Comparison of ENCODE assay signal across 10 cellular contexts in the genomic region with DNA sequence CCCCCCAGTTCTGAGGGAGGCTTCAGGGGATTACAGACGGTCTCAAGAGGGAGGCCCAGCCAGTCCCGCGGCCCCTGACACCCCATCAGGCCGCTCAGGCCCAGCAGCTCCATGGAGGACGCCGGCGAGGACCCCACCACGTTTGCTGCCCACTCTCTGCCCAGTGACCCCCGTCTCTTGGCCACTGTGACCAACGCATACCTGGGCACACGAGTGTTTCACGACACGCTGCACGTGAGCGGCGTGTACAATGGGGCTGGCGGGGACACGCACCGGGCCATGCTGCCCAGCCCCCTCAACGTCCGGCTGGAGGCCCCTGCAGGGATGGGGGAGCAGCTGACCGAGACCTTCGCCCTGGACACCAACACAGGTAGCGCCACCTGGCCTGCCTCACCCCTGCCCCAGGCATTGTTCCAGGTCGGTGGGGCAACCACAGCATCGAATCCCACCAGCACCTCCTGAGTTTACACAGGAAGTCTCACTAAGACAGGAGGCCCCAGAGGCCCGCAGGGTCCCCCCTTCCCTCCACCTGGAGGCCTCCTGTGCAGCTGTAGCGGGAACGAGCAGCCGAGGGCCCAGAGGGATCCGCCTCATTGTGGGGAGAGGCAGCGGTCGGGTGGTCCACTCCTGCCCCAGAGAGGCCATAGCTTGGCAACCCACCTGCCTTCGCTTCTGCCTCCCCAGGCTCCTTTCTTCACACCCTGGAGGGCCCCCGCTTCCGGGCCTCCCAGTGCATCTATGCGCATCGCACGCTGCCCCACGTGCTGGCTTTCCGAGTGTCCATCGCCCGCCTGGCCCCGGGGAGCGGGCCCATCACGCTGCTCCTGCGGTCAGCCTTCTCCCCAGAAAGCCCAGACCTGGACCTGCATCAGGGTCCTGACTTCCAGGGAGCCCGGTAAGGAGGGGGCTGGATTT. TPM values are rescaled to one million over a fixed set of nuclear protein-coding genes. Genes with fewer than 3 reads are reported as not detected.
DNase-seq lines count a peak whose midpoint lies in the region; ATAC-seq, FAIRE-seq and TF ChIP-seq lines count a peak whose summit lies in the region.
"Had no signal": no experiment of that assay in that cellular context is flagged by ENCODE, and none has a peak within 500 bp of the region (broad histone marks: within the 10 kb centered on the region; RNA-seq: fewer than 3 reads in every experiment).

No MANE protein-coding gene starts in this region.

- H3K56ac ChIP-seq in H9 (ENCODE audit: insufficient read length, low read depth, low read length), result no peak overlapping the region

- no peak overlapping the region for H4K5ac ChIP-seq in H9 (ENCODE audit: insufficient read length, low read depth, low read length)

- POLR2A ChIA-PET in activated B cell treated with CpG ODN at 0.5 μM for 24 hours (lab: Charles Lee), result interaction anchor here (0.8 to 3.6 kb wide), 11 partner anchors 10 to 217 kb away, joined by 3 to 35 read pairs (median 4); a partner anchor contains a TSS

- H4K20me1 ChIP-seq in H9 (ENCODE audit: control insufficient read depth, insufficient read depth, insufficient read length), result no peaks in the 10 kb centered on the region

- H3K27me3 Mint-ChIP-seq in H9 (ENCODE audit: low read depth), result peaks cover 13% of the 10 kb centered on the region
- peaks cover 11% of the 10 kb centered on the region for H3K27me3 Mint-ChIP-seq in activated B cell treated with CpG ODN at 0.5 μM for 24 hours

- H2BK120ac ChIP-seq in H9 (ENCODE audit: low read depth, low read length, poor library complexity, severe bottlenecking), result no peak overlapping the region

- H3K9me3 Mint-ChIP-seq in H9 (no peaks in the 10 kb centered on the region), activated B cell treated with CpG ODN at 0.5 μM for 24 hours (no peaks in the 10 kb centered on the region)

- TF ChIP-seq CTCF in H9 (conservative IDR thresholded peaks at IDR 0.05) (no peak), activated B cell treated with CpG ODN at 0.5 μM for 24 hours (IDR thresholded peaks at IDR 0.05) (no peak)

- H2BK20ac ChIP-seq in H9 (ENCODE audit: low read depth, low read length, poor library complexity, severe bottlenecking), result no peak overlapping the region

- H3K27me3 ChIP-seq in H9 (ENCODE audit: insufficient read depth, low read length) (peaks cover 7% of the 10 kb centered on the region; the same call in 1 of the 2 replicates), small intestine (ENCODE audit: control insufficient read depth in 2 of 2, insufficient read depth in 2 of 2, low read length in 2 of 2) (no peaks in the 10 kb centered on the region)

- no CpG with 5 or more reads among the region's 48 CpGs for WGBS in H9 (ENCODE audit: extremely low coverage, insufficient read length, low lambda C conversion rate)
- WGBS in small intestine, 3 donors, result 49 to 71% (median 56%) methylated on average over 41 to 48 of the region's 48 CpGs

- no peak overlapping the region for H2AFZ ChIP-seq in H9 (ENCODE audit: low read length)

- H2BK15ac ChIP-seq in H9 (ENCODE audit: low read depth, low read length), result no peak overlapping the region

- no peak for ATAC-seq in activated B cell treated with CpG ODN at 0.5 μM for 24 hours (ENCODE audit: low read depth)
- no peak for ATAC-seq in left cardiac atrium
- no peak for ATAC-seq in HG02885 (IDR thresholded peaks at IDR 0.05; ENCODE audit: poor library complexity, unreplicated experiment)

- H2AK5ac ChIP-seq in H9 (ENCODE audit: insufficient read length, low read length), result no peak overlapping the region

- H3K27ac Mint-ChIP-seq in H9 (no peak overlapping the region), activated B cell treated with CpG ODN at 0.5 μM for 24 hours (no peak overlapping the region)

- H3K4me3 Mint-ChIP-seq in H9, result peak overlapping the region; percentile 63 to 83
- peak overlapping the region; percentile 79 for H3K4me3 Mint-ChIP-seq in activated B cell treated with CpG ODN at 0.5 μM for 24 hours

- CTCF ChIA-PET in activated B cell treated with CpG ODN at 0.5 μM for 24 hours (lab: Charles Lee), result interaction anchor here (0.9 to 2.2 kb wide), 2 partner anchors 39 kb away, joined by 4 to 9 read pairs; no protein-coding TSS in a partner anchor

- H3K4me2 ChIP-seq in H9 (ENCODE audit: insufficient read depth, insufficient read length, low read length), result peak overlapping the region; percentile 5

- H3T11ph ChIP-seq in H9 (ENCODE audit: low read length), result no peak overlapping the region

- DNase-seq in H9 (peak; percentile 27), activated B cell treated with CpG ODN at 0.5 μM for 24 hours (peak; percentile 15), left cardiac atrium (peak; percentile 25), small intestine (no peak), G401 (ENCODE audit: low spot score) (no peak), hippocampal formation (lab: John Stamatoyannopoulos, UW) (no peak), DMS114 treated with DMSO at 0.1 percent for 48 hours (lab: John Stamatoyannopoulos, UW; ENCODE audit: unreplicated experiment) (no peak)
- DNase-seq: NCI-H524 treated with DMSO at 0.1 percent for 48 hours had no signal

- H3K27ac ChIP-seq in H9 (ENCODE audit: insufficient read length, low read depth, low read length) (no peak overlapping the region), small intestine (ENCODE audit: low read depth in 1 of 2, low read length in 1 of 2) (peak overlapping the region; percentile 52 to 58)

- H3K23me2 ChIP-seq in H9 (ENCODE audit: insufficient read length, low read depth, low read length, poor library complexity, severe bottlenecking), result peaks cover 9% of the 10 kb centered on the region

- H3K4me3 ChIP-seq in small intestine (ENCODE audit: low read depth in 1 of 2, low read length in 2 of 2), result peak overlapping the region; percentile 47 to 60

- H3K4me1 ChIP-seq in H9 (ENCODE audit: insufficient read depth, low read length) (no peaks in the 10 kb centered on the region), small intestine (ENCODE audit: control insufficient read depth in 2 of 2, insufficient read depth in 1 of 2, low read depth in 1 of 2, low read length in 1 of 2) (peaks cover 0 to 4% of the 10 kb centered on the region in 2 donors)

- no peak overlapping the region for H4K91ac ChIP-seq in H9 (ENCODE audit: insufficient read length, low read depth, low read length)

- no peaks in the 10 kb centered on the region for H3K79me2 ChIP-seq in H9 (ENCODE audit: insufficient read depth, low read length)

- H3K18ac ChIP-seq in H9 (ENCODE audit: insufficient read length, low read depth, low read length), result no peak overlapping the region

- H3K9ac ChIP-seq in H9 (ENCODE audit: extremely low read depth, insufficient read length, low read length), result no peak overlapping the region

- H3K4ac ChIP-seq in H9 (ENCODE audit: low read depth, low read length), result no peak overlapping the region

- in situ Hi-C loops in G401 (cut with HindIII; ENCODE audit: low sequenced_read_pairs), result no loop called here

- intact Hi-C loops in activated B cell treated with CpG ODN at 0.5 μM for 24 hours (cut with micrococcal nuclease), result loop anchor here (2.0 to 5.0 kb wide), 3 partner anchors 13 to 53 kb away; a partner anchor contains a TSS
- intact Hi-C loops in left cardiac atrium (cut with DNase I), result loop anchor here in 1 of 2 donors (10.0 kb wide), 1 partner anchor 55 kb away; a partner anchor contains a TSS

- H2BK12ac ChIP-seq in H9 (ENCODE audit: insufficient read length, low read depth, low read length), result no peak overlapping the region

- H3K23ac ChIP-seq in H9 (ENCODE audit: insufficient read length, low read depth, low read length), result no peak overlapping the region

- H3K79me1 ChIP-seq in H9 (ENCODE audit: insufficient read depth, low read depth, low read length, poor library complexity, severe bottlenecking), result no peaks in the 10 kb centered on the region

- H2BK5ac ChIP-seq in H9 (ENCODE audit: insufficient read length, low read length), result no peak overlapping the region

- peak overlapping the region; percentile 1; the same call in 1 of the 2 replicates for H3K14ac ChIP-seq in H9 (ENCODE audit: insufficient read depth, low read length)

- no peak overlapping the region for H4K8ac ChIP-seq in H9 (replicated peaks; ENCODE audit: insufficient read length, low read depth, low read length)

- H3K4me1 Mint-ChIP-seq in H9, result peaks cover 25 to 33% of the 10 kb centered on the region in 2 experiments
- peaks cover 17% of the 10 kb centered on the region for H3K4me1 Mint-ChIP-seq in activated B cell treated with CpG ODN at 0.5 μM for 24 hours

- H3K36me3 Mint-ChIP-seq in H9 (ENCODE audit: insufficient read depth in 1 of 3, low read depth in 3 of 3) (peaks cover 15 to 36% (median 21%) of the 10 kb centered on the region in 3 experiments), activated B cell treated with CpG ODN at 0.5 μM for 24 hours (ENCODE audit: low read depth) (peaks cover 20% of the 10 kb centered on the region)

- H3K9me3 ChIP-seq in H9 (ENCODE audit: control insufficient read depth, low read depth, low read length) (no peaks in the 10 kb centered on the region), small intestine (ENCODE audit: control insufficient read depth, low read depth) (no peaks in the 10 kb centered on the region)

- FAIRE-seq in small intestine (lab: Jason Lieb, UNC), result no peak
- FAIRE-seq: endometrium had no signal

- peaks cover 4 to 5% of the 10 kb centered on the region in 2 donors for H3K36me3 ChIP-seq in small intestine (ENCODE audit: control insufficient read depth in 2 of 2, insufficient read depth in 2 of 2, low read length in 2 of 2)

RNA-seq across cellular contexts. Expression of a gene that starts 1.0 kb away (rescaled TPM):
- total RNA-seq in H9 (2021), result 57.9 and 58.3 TPM in 2 replicates
- total RNA-seq in activated B cell treated with CpG ODN at 0.5 μM for 24 hours, result 62.3 and 74.1 TPM in 2 replicates
- 10 to 100 TPM; 10.8 to 15.8 TPM for total RNA-seq in left cardiac atrium
- polyA plus RNA-seq in small intestine, result 100 to 1,000 TPM; 118 to 154 (median 127) TPM
- total RNA-seq in G401 (2014; rRNA removed; shearing (Covaris generic)), result 18.8 and 20.4 TPM in 2 replicates

RNA-seq across cellular contexts. Expression of a gene that starts 9.4 kb away (rescaled TPM):
- total RNA-seq in H9 (2021), result not detected in 2 replicates
- total RNA-seq in activated B cell treated with CpG ODN at 0.5 μM for 24 hours, result not detected in 2 replicates
- total RNA-seq in left cardiac atrium, result not detected
- polyA plus RNA-seq in small intestine, result not detected
- not detected in 2 replicates for total RNA-seq in G401 (2014; rRNA removed; shearing (Covaris generic))

RNA-seq across cellular contexts. Expression of a gene that starts 11.8 kb away (rescaled TPM):
- total RNA-seq in H9 (2021) (not detected in 2 replicates), activated B cell treated with CpG ODN at 0.5 μM for 24 hours (0.46 and 0.64 TPM in 2 replicates), left cardiac atrium (under 1 TPM; 0.16 to 0.62 TPM)
- 10 to 100 TPM; 42.2 to 72.4 (median 45.0) TPM for polyA plus RNA-seq in small intestine
- total RNA-seq in G401 (2014; rRNA removed; shearing (Covaris generic)), result not detected in 2 replicates

RNA-seq across cellular contexts. Expression of a gene that starts 17.7 kb away (rescaled TPM):
- 421 and 425 TPM in 2 replicates for total RNA-seq in H9 (2021)
- total RNA-seq in activated B cell treated with CpG ODN at 0.5 μM for 24 hours, result 112 and 125 TPM in 2 replicates
- 100 to 1,000 TPM; 420 to 494 TPM for total RNA-seq in left cardiac atrium
- polyA plus RNA-seq in small intestine, result 100 to 1,000 TPM in 1 of 3 donors, 10 to 100 TPM in 2; 21.7 to 490 (median 71.3) TPM
- total RNA-seq in G401 (2014; rRNA removed; shearing (Covaris generic)), result 7.8 and 31.3 TPM in 2 replicates

RNA-seq across cellular contexts. Expression of a gene that starts 23.9 kb away (rescaled TPM):
- 498 and 500 TPM in 2 replicates for total RNA-seq in H9 (2021)
- total RNA-seq in activated B cell treated with CpG ODN at 0.5 μM for 24 hours, result 21.2 and 25.3 TPM in 2 replicates
- total RNA-seq in left cardiac atrium, result 100 to 1,000 TPM; 151 to 215 TPM
- 100 to 1,000 TPM in 1 of 3 donors, 10 to 100 TPM in 1, 1 to 10 TPM in 1; 8.9 to 520 (median 50.0) TPM for polyA plus RNA-seq in small intestine
- 76.4 and 108 TPM in 2 replicates for total RNA-seq in G401 (2014; rRNA removed; shearing (Covaris generic))

Comparison
In these comparisons a context has a peak if more than half of its experiments do, and no peak if none do; other contexts are left out.
1. DNase-seq: peak in H9 (single experiment), activated B cell treated with CpG ODN at 0.5 μM for 24 hours (single experiment) and left cardiac atrium (single experiment); none in small intestine (single experiment), G401 (single experiment), hippocampal formation (0 of 2) and DMS114 treated with DMSO at 0.1 percent for 48 hours (single experiment).